Comparison of ENCODE assay signal across 9 cellular contexts in the genomic region with DNA sequence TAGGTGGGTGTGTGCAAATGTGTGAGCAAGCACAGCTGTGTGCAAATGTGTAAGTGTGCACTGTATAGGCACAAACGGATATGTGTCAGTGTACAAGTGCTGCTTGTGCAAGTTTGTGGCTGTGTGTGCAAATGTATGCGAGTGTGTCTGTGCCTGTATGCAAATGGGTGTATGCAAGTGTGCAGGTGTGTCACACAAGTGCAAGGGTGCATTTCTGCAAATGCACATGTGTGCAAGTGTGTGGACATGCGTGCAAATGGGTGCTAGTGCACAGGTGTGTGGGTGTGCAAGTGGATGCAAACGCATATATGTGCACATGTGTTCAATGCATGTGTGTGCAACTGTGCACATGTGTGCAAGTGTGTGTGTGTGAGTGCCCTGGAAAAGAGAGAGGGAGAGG.
DNase-seq lines count a peak whose midpoint lies in the region; ATAC-seq lines count a peak whose summit lies in the region.
"Had no signal": no experiment of that assay in that cellular context is flagged by ENCODE, and none has a peak within 500 bp of the region (broad histone marks: within the 10 kb centered on the region; RNA-seq: fewer than 3 reads in every experiment).

No MANE protein-coding gene starts in this region.

- CTCF ChIA-PET in activated naive CD4-positive, alpha-beta T cell treated with anti-CD3 and anti-CD28 coated beads for 36 hours (lab: Charles Lee) = interaction anchor here (0.7 kb wide), 1 partner anchor 1927 kb away, joined by 3 read pairs; no protein-coding TSS in a partner anchor

- peaks cover under 1% of the 10 kb centered on the region for H3K9me3 Mint-ChIP-seq in activated naive CD4-positive, alpha-beta T cell treated with anti-CD3 and anti-CD28 coated beads for 36 hours
- H3K9me3 Mint-ChIP-seq in immature natural killer cell = no peaks in the 10 kb centered on the region
- H3K9me3 Mint-ChIP-seq: nephron progenitor cell had no signal

- H3K27me3 Mint-ChIP-seq in activated naive CD4-positive, alpha-beta T cell treated with anti-CD3 and anti-CD28 coated beads for 36 hours (ENCODE audit: low read depth) = no peaks in the 10 kb centered on the region
- no peaks in the 10 kb centered on the region for H3K27me3 Mint-ChIP-seq in T-helper 17 cell
- H3K27me3 Mint-ChIP-seq in immature natural killer cell (ENCODE audit: low read depth in 3 of 3) = peaks cover 9 to 22% (median 15%) of the 10 kb centered on the region in 3 donors

- H3K9me3 ChIP-seq in T-helper 17 cell (ENCODE audit: control insufficient read depth, low read length, poor library complexity, severe bottlenecking) (no peaks in the 10 kb centered on the region), subcutaneous abdominal adipose tissue (ENCODE audit: control insufficient read depth in 5 of 5, low read length in 5 of 5) (no peaks in the 10 kb centered on the region)

- peak overlapping the region; percentile 88 for H3K27ac Mint-ChIP-seq in activated naive CD4-positive, alpha-beta T cell treated with anti-CD3 and anti-CD28 coated beads for 36 hours
- peak overlapping the region; percentile 98 for H3K27ac Mint-ChIP-seq in T-helper 17 cell
- H3K27ac Mint-ChIP-seq in immature natural killer cell = peak overlapping the region; percentile 96 to 100 (median 99)
- H3K27ac Mint-ChIP-seq: nephron progenitor cell had no signal

- intact Hi-C loops in activated naive CD4-positive, alpha-beta T cell treated with anti-CD3 and anti-CD28 coated beads for 36 hours (cut with micrococcal nuclease) = loop anchor here (1.0 to 2.0 kb wide), 4 partner anchors 39 to 97 kb away; a partner anchor contains a TSS

- no peaks in the 10 kb centered on the region for H3K36me3 Mint-ChIP-seq in activated naive CD4-positive, alpha-beta T cell treated with anti-CD3 and anti-CD28 coated beads for 36 hours (ENCODE audit: low read depth)
- H3K36me3 Mint-ChIP-seq in T-helper 17 cell (ENCODE audit: low read depth) (no peaks in the 10 kb centered on the region), immature natural killer cell (no peaks in the 10 kb centered on the region)

- H3K36me3 ChIP-seq in subcutaneous abdominal adipose tissue (ENCODE audit: control insufficient read depth in 5 of 5, insufficient read depth in 5 of 5, low read length in 5 of 5) = no peaks in the 10 kb centered on the region

- H3K4me3 Mint-ChIP-seq in activated naive CD4-positive, alpha-beta T cell treated with anti-CD3 and anti-CD28 coated beads for 36 hours = peak overlapping the region; percentile 54
- H3K4me3 Mint-ChIP-seq in T-helper 17 cell (peak overlapping the region; percentile 95), immature natural killer cell (peak overlapping the region; percentile 86 to 96 (median 90))
- H3K4me3 Mint-ChIP-seq: nephron progenitor cell had no signal

- H3K4me1 Mint-ChIP-seq in activated naive CD4-positive, alpha-beta T cell treated with anti-CD3 and anti-CD28 coated beads for 36 hours (ENCODE audit: low read depth) = peaks cover 87% of the 10 kb centered on the region
- H3K4me1 Mint-ChIP-seq in T-helper 17 cell (peaks cover 54% of the 10 kb centered on the region), immature natural killer cell (peaks cover 84 to 96% of the 10 kb centered on the region in 2 donors)

- DNase-seq in activated naive CD4-positive, alpha-beta T cell treated with anti-CD3 and anti-CD28 coated beads for 36 hours = no peak
- DNase-seq in activated naive CD4-positive, alpha-beta T cell treated with Interleukin-2 at 50 U/mL for 16 hours = no peak
- DNase-seq in T-helper 17 cell = no peak
- DNase-seq in immature natural killer cell = no peak
- DNase-seq in T-helper 9 cell = no peak
- no peak for DNase-seq in hippocampal formation (lab: John Stamatoyannopoulos, UW)
- no peak for DNase-seq in NCI-H2107 (lab: John Stamatoyannopoulos, UW)

- H3K27me3 ChIP-seq in subcutaneous abdominal adipose tissue (ENCODE audit: control insufficient read depth in 5 of 5, insufficient read depth in 4 of 5, low read length in 5 of 5) = peaks cover 0 to 22% (median 11%) of the 10 kb centered on the region in 5 donors

- no peak overlapping the region for H3K9ac ChIP-seq in subcutaneous abdominal adipose tissue (ENCODE audit: low read length in 5 of 5)

- H3K4me1 ChIP-seq in subcutaneous abdominal adipose tissue (ENCODE audit: control insufficient read depth in 5 of 5, insufficient read depth in 5 of 5, low read length in 5 of 5) = peaks cover 16 to 44% (median 29%) of the 10 kb centered on the region in 5 donors

- peak overlapping the region in 3 of 5 donors; percentile 16 to 38 (median 35) for H3K4me3 ChIP-seq in subcutaneous abdominal adipose tissue (ENCODE audit: low read depth in 1 of 5, low read length in 5 of 5)

- H3K27ac ChIP-seq in subcutaneous abdominal adipose tissue (ENCODE audit: low read depth, low read length) = no peak overlapping the region

- no peak for ATAC-seq in T-helper 17 cell
